In genomic region chrX:44400588-44400987, GRCh38 we compare ENCODE assay signal across 10 cellular contexts. TPM values are rescaled to one million over a fixed set of nuclear protein-coding genes. Genes with fewer than 3 reads are reported as not detected.
A peak's percentile ranks its signal among the peaks of the same experiment; 100 is the strongest.
DNase-seq lines count a peak whose midpoint lies in the region; ATAC-seq and TF ChIP-seq lines count a peak whose summit lies in the region.
"Had no signal": no experiment of that assay in that cellular context is flagged by ENCODE, and none has a peak within 500 bp of the region (broad histone marks: within the 10 kb centered on the region; RNA-seq: fewer than 3 reads in every experiment).

No MANE protein-coding gene starts in this region.

- H3K4me3 ChIP-seq in NB4 (ENCODE audit: low read depth, low read length) (no peak overlapping the region), skeletal muscle satellite cell (ENCODE audit: low read length) (no peak overlapping the region)
- H3K4me3 ChIP-seq: prostate gland had no signal

- H3K36me3 ChIP-seq in skeletal muscle satellite cell (ENCODE audit: insufficient read depth, low read length), result no peaks in the 10 kb centered on the region
- H3K36me3 ChIP-seq: prostate gland had no signal

- peak; percentile 1 for DNase-seq in DMS53 treated with DMSO at 0.1 percent for 48 hours (lab: John Stamatoyannopoulos, UW; ENCODE audit: unreplicated experiment)
- DNase-seq in NB4 (ENCODE audit: low read depth), result peak; percentile 51
- peak; percentile 77 for DNase-seq in dedifferentiated amniotic fluid mesenchymal stem cell (ENCODE audit: extremely low spot score)
- DNase-seq in caudate nucleus (lab: John Stamatoyannopoulos, UW), result no peak
- DNase-seq: NCI-H524 had no signal

- peak overlapping the region; percentile 41 for H3K4me2 ChIP-seq in skeletal muscle satellite cell (ENCODE audit: low read length)

- no peaks in the 10 kb centered on the region for H3K27me3 ChIP-seq in skeletal muscle satellite cell (ENCODE audit: control insufficient read depth, insufficient read depth, low read length)

- TF ChIP-seq CTCF in NB4 (IDR thresholded peaks at IDR 0.05; ENCODE audit: low read depth, low read length), result no peak

- H3K9me3 ChIP-seq in skeletal muscle satellite cell (replicated peaks; ENCODE audit: low read length), result no peaks in the 10 kb centered on the region
- H3K9me3 ChIP-seq: prostate gland had no signal

- peaks cover 23% of the 10 kb centered on the region for H3K4me1 ChIP-seq in skeletal muscle satellite cell (ENCODE audit: control insufficient read depth, insufficient read depth, low read length)
- H3K4me1 ChIP-seq: prostate gland had no signal

- no peak for TF ChIP-seq POLR2A in NB4 (IDR thresholded peaks at IDR 0.05; ENCODE audit: extremely low read depth, insufficient read length)

- H3K9ac ChIP-seq in skeletal muscle satellite cell (ENCODE audit: low read depth, low read length), result peak overlapping the region; percentile 31

- ATAC-seq in GM21360 (IDR thresholded peaks at IDR 0.05; ENCODE audit: unreplicated experiment) (no peak), HG03025 (IDR thresholded peaks at IDR 0.05; ENCODE audit: low FRiP score, unreplicated experiment) (no peak), GM18498 (IDR thresholded peaks at IDR 0.05; ENCODE audit: unreplicated experiment) (no peak)

- H3K27ac ChIP-seq in caudate nucleus (ENCODE audit: low read depth, low read length), result no peak overlapping the region
- H3K27ac ChIP-seq: prostate gland had no signal

RNA-seq across cellular contexts. Expression of gene EFHC2, which starts 57.1 kb away (rescaled TPM):
- 0.22 TPM in 1 of 2 replicates, not detected in the other for total RNA-seq in skeletal muscle satellite cell (2012; rRNA removed)

Comparison
In these comparisons a context has a peak if more than half of its experiments do, and no peak if none do; other contexts are left out.
1. DNase-seq: peak in DMS53 treated with DMSO at 0.1 percent for 48 hours (single experiment), NB4 (single experiment) and dedifferentiated amniotic fluid mesenchymal stem cell (single experiment); none in caudate nucleus (0 of 61).